ENCODE assay signal across 8 cellular contexts in the genomic region with DNA sequence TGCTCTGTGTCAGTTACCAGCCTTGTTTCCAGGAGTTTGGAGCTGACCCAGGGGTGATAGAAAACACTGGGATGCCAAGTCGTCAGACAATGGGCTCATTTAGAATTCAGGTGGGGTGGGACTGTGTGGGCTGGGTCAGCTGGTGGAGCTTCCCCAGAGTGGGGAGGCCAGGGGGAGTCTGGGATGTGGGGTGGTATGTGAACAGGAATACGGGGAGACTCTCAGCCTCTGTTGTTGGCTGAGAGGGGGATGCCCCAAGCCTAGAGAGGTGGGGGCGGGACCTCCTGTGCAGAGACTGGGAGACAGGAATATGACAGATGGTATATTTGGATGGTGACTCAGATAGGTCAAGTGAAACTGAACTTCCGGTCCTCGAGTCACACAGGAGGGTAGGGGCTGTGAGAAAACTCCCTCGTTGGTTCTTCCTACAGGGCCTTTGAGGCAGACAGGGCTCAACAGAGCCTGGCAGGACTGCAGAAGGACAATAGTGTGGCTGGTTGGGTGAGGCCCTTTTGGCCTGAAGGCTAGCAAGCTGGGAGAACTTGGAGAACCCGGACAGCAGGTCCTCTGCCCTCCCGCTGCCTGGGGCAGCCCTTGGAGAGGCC. TPM values are rescaled to one million over a fixed set of nuclear protein-coding genes. Genes with fewer than 3 reads are reported as not detected.
A peak's percentile ranks its signal among the peaks of the same experiment; 100 is the strongest.
DNase-seq lines count a peak whose midpoint lies in the region; ATAC-seq and TF ChIP-seq lines count a peak whose summit lies in the region.

No MANE protein-coding gene starts in this region.

- H3K9me3 ChIP-seq in stomach, result no peaks in the 10 kb centered on the region

- intact Hi-C loops in stomach (cut with DNase I; ENCODE audit: low total_unique reads), result no loop called here

- H3K27me3 ChIP-seq in stomach, result peaks cover 0 to 4% (median 0%) of the 10 kb centered on the region in 3 donors

- H3K4me1 ChIP-seq in stomach, result peaks cover 9 to 46% (median 31%) of the 10 kb centered on the region in 4 donors

- no peaks in the 10 kb centered on the region for H3K36me3 ChIP-seq in stomach

- H3K9me3 Mint-ChIP-seq in activated CD4-positive, alpha-beta memory T cell treated with anti-CD3 and anti-CD28 coated beads, Interleukin-2, amount 10 ng/mL, durations not matched to agents 7 days and 5 days, result no peaks in the 10 kb centered on the region

- peak overlapping the region; percentile 23 for H3K27ac Mint-ChIP-seq in activated CD4-positive, alpha-beta memory T cell treated with anti-CD3 and anti-CD28 coated beads, Interleukin-2, amount 10 ng/mL, durations not matched to agents 7 days and 5 days

- H3K4me1 Mint-ChIP-seq in activated CD4-positive, alpha-beta memory T cell treated with anti-CD3 and anti-CD28 coated beads, Interleukin-2, amount 10 ng/mL, durations not matched to agents 7 days and 5 days, result peaks cover 68% of the 10 kb centered on the region

- 51 to 62% (median 57%) methylated on average over 8 of the region's 8 CpGs for WGBS in stomach, 5 donors

- H3K27me3 Mint-ChIP-seq in activated CD4-positive, alpha-beta memory T cell treated with anti-CD3 and anti-CD28 coated beads, Interleukin-2, amount 10 ng/mL, durations not matched to agents 7 days and 5 days, result no peaks in the 10 kb centered on the region

- TF ChIP-seq EP300 in stomach (IDR thresholded peaks at IDR 0.05), result no peak

- TF ChIP-seq POLR2A in stomach (IDR thresholded peaks at IDR 0.05), result no peak

- peak overlapping the region; percentile 11 to 56 (median 26) for H3K27ac ChIP-seq in stomach

- no peak overlapping the region for H3K4me3 ChIP-seq in stomach

- CTCF ChIA-PET in activated CD4-positive, alpha-beta memory T cell treated with anti-CD3 and anti-CD28 coated beads, Interleukin-2, amount 10 ng/mL, durations not matched to agents 7 days and 5 days (lab: Charles Lee), result no interaction called here

- peak; percentile 49 for DNase-seq in CD1c-positive myeloid dendritic cell (ENCODE audit: extremely low spot score)
- DNase-seq in activated CD4-positive, alpha-beta memory T cell treated with anti-CD3 and anti-CD28 coated beads, Interleukin-2, amount 10 ng/mL, durations not matched to agents 7 days and 5 days, result peak; percentile 39
- DNase-seq in kidney tubule cell (ENCODE audit: low spot score), result peak; percentile 93
- no peak for DNase-seq in stomach
- no peak for DNase-seq in NCI-H1105 (lab: John Stamatoyannopoulos, UW)
- no peak for DNase-seq in SKM-1 treated with dmso at 0.1 percent for 144 hours (lab: John Stamatoyannopoulos, UW; ENCODE audit: unreplicated experiment)

- H3K4me3 Mint-ChIP-seq in activated CD4-positive, alpha-beta memory T cell treated with anti-CD3 and anti-CD28 coated beads, Interleukin-2, amount 10 ng/mL, durations not matched to agents 7 days and 5 days, result no peak overlapping the region

- no peak for TF ChIP-seq CTCF in stomach (IDR thresholded peaks at IDR 0.05)

- ATAC-seq in GM19372 (IDR thresholded peaks at IDR 0.05; ENCODE audit: low read depth, unreplicated experiment) (peak; percentile 47), HG03342 (IDR thresholded peaks at IDR 0.05; ENCODE audit: unreplicated experiment) (peak; percentile 51)

- no peaks in the 10 kb centered on the region for H3K36me3 Mint-ChIP-seq in activated CD4-positive, alpha-beta memory T cell treated with anti-CD3 and anti-CD28 coated beads, Interleukin-2, amount 10 ng/mL, durations not matched to agents 7 days and 5 days (ENCODE audit: low read depth)

- POLR2A ChIA-PET in activated CD4-positive, alpha-beta memory T cell treated with anti-CD3 and anti-CD28 coated beads, Interleukin-2, amount 10 ng/mL, durations not matched to agents 7 days and 5 days (lab: Charles Lee), result no interaction called here

RNA-seq across cellular contexts. Expression of a gene that starts 23.7 kb away (rescaled TPM):
- total RNA-seq in activated CD4-positive, alpha-beta memory T cell treated with anti-CD3 and anti-CD28 coated beads, Interleukin-2, amount 10 ng/mL, durations not matched to agents 7 days and 5 days, result under 1 TPM; 0.18 to 0.20 TPM
- total RNA-seq in stomach, result 100 to 1,000 TPM; 104 to 567 (median 188) TPM
- 10 to 100 TPM; 15.0 to 63.3 (median 62.2) TPM for polyA plus RNA-seq in stomach

Comparison
In these comparisons a context has a peak if more than half of its experiments do, and no peak if none do; other contexts are left out.
1. DNase-seq: peak in CD1c-positive myeloid dendritic cell (single experiment), activated CD4-positive, alpha-beta memory T cell treated with anti-CD3 and anti-CD28 coated beads, Interleukin-2, amount 10 ng/mL, durations not matched to agents 7 days and 5 days (single experiment) and kidney tubule cell (single experiment); none in stomach (single experiment), NCI-H1105 (single experiment) and SKM-1 treated with dmso at 0.1 percent for 144 hours (single experiment).
2. RNA of a gene that starts 23.7 kb away (total RNA-seq): 104 to 567 TPM in stomach; 0.18 to 0.20 TPM in activated CD4-positive, alpha-beta memory T cell treated with anti-CD3 and anti-CD28 coated beads, Interleukin-2, amount 10 ng/mL, durations not matched to agents 7 days and 5 days; every median in the first group is over 10 times any median in the second.